ENCODE assay signal across 9 cellular contexts in the genomic region with DNA sequence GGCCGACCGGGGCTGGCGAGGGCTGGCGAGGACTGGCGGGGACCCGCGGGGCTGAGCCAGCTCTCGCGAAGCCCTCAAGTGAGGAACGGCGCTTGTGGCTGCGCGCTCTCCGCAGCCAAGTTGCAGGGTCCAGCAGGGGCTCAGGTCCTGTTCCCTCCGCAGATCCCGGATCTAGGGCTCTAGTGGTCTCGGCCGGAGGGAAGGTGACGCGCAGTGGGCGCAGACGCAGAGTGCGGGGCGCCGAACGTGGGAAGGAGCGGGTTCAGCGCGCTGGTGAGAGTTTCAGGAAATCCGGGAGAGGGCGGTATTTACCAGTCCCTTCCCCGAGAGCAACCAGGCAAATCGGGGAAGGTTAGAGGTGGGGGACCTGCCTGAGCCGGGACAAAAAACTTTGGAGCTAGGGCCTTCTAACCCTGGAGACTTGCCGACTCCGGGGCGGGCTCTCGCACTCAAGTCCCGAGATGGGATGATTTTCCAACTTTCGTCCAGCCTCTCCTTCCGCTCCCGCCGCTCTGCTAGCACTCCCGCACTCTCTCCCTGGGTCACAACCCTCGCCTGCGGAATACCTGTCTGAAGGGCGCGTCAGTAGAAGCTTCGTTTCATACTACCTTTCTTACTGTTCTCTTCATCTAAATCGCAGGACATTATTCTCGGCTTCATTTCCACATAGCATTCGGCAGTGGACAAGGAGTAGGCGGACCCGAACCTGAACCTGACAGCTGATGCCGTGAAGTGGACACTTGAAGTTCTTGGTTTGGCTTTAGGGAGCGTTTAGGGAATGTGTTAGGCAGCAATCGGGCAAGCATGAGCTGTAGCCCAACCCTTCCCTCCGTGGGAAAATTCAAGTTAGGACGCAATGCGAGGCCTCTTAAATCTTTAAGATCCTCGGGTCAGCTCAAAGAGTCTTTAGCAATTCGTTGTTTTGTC. TPM values are rescaled to one million over a fixed set of nuclear protein-coding genes. Genes with fewer than 3 reads are reported as not detected.
A peak's percentile ranks its signal among the peaks of the same experiment; 100 is the strongest.
DNase-seq lines count a peak whose midpoint lies in the region; ATAC-seq, FAIRE-seq and TF ChIP-seq lines count a peak whose summit lies in the region.
"Had no signal": no experiment of that assay in that cellular context is flagged by ENCODE, and none has a peak within 500 bp of the region (broad histone marks: within the 10 kb centered on the region; RNA-seq: fewer than 3 reads in every experiment).

No MANE protein-coding gene starts in this region.

- no peak overlapping the region for H3K27ac ChIP-seq in endothelial cell of umbilical vein (ENCODE audit: insufficient read depth, low read depth, low read length)

- no peak overlapping the region for H3K27ac Mint-ChIP-seq in neural crest cell (ENCODE audit: unreplicated experiment)
- H3K27ac Mint-ChIP-seq: T-helper 1 cell treated with Interleukin-12 subunit alpha and Interleukin-12 subunit beta and Interleukin-4 antibody, amounts not matched to agents 30 μg/mL and 1 μg/mL, for 36 hours had no signal

- H3K9me3 ChIP-seq in endothelial cell of umbilical vein (replicated peaks; ENCODE audit: control insufficient read depth, insufficient read depth, low read length): no peaks in the 10 kb centered on the region

- DNase-seq in HCEC 1CT (peak; percentile 56), NCI-H446 treated with DMSO at 0.1 percent for 48 hours (lab: John Stamatoyannopoulos, UW) (peak; percentile 38), endothelial cell of umbilical vein (ENCODE audit: low read depth, low spot score) (peak; percentile 40), neural crest cell (ENCODE audit: low read depth, low spot score) (peak; percentile 54), epidermal melanocyte (ENCODE audit: insufficient read length, low spot score) (no peak)
- no peak for DNase-seq in stimulated activated CD4-positive, alpha-beta T cell treated with anti-CD3 and anti-CD28 coated beads, Interleukin-1b, Interleukin-23, amount 100 ng/mL, for 48 hours

- POLR2A ChIA-PET in endothelial cell of umbilical vein (lab: Charles Lee): no interaction called here

- H3K79me2 ChIP-seq in endothelial cell of umbilical vein (ENCODE audit: control insufficient read depth, insufficient read depth, low read length): no peaks in the 10 kb centered on the region

- peaks cover 10% of the 10 kb centered on the region for H3K4me1 ChIP-seq in endothelial cell of umbilical vein (ENCODE audit: control insufficient read depth, extremely low read depth, insufficient read depth, low read length)

- BruUV-seq in endothelial cell of umbilical vein (replicated peaks; lab: Mats Ljungman, UMichigan): no TSS peak

- no peak overlapping the region for H3K9ac ChIP-seq in endothelial cell of umbilical vein (replicated peaks; ENCODE audit: extremely low read depth, insufficient read depth, low read length)

- no peaks in the 10 kb centered on the region for H3K36me3 Mint-ChIP-seq in neural crest cell (ENCODE audit: low read depth)

- peaks cover 59 to 91% of the 10 kb centered on the region in 2 experiments for H3K27me3 ChIP-seq in endothelial cell of umbilical vein (ENCODE audit: control insufficient read depth in 2 of 2, insufficient read depth in 2 of 2, low read length in 2 of 2)

- H3K36me3 ChIP-seq in endothelial cell of umbilical vein (ENCODE audit: control insufficient read depth in 2 of 2, extremely low read depth in 1 of 2, insufficient read depth in 2 of 2, low read length in 2 of 2): no peaks in the 10 kb centered on the region

- peak overlapping the region; percentile 61 for H3K4me3 Mint-ChIP-seq in neural crest cell
- H3K4me3 Mint-ChIP-seq: T-helper 1 cell treated with Interleukin-12 subunit alpha and Interleukin-12 subunit beta and Interleukin-4 antibody, amounts not matched to agents 30 μg/mL and 1 μg/mL, for 36 hours had no signal

- dilution Hi-C loops in endothelial cell of umbilical vein (cut with MboI; ENCODE audit: extremely low pct_ligation_motif_present, low sequenced_read_pairs): loop anchor here (10.0 kb wide), 1 partner anchor 507 kb away; no protein-coding TSS in a partner anchor

- peak overlapping the region; percentile 31 for H3K4me2 ChIP-seq in endothelial cell of umbilical vein (ENCODE audit: insufficient read depth, low read length)

- no peaks in the 10 kb centered on the region for H3K9me1 ChIP-seq in endothelial cell of umbilical vein (replicated peaks; ENCODE audit: control insufficient read depth, extremely low read depth, insufficient read depth, low read length)

- TF ChIP-seq POLR2A in endothelial cell of umbilical vein (IDR thresholded peaks at IDR 0.05; ENCODE audit: low read depth, low read length): no peak

- ATAC-seq in HG03108 (IDR thresholded peaks at IDR 0.05; ENCODE audit: unreplicated experiment): no peak
- ATAC-seq in GM21528 (IDR thresholded peaks at IDR 0.05; ENCODE audit: low FRiP score, unreplicated experiment): no peak

- peak overlapping the region; percentile 83 for H2AFZ ChIP-seq in endothelial cell of umbilical vein (ENCODE audit: low read depth, low read length)

- intact Hi-C loops in endothelial cell of umbilical vein (cut with micrococcal nuclease): loop anchor here (1.0 to 5.0 kb wide), 6 partner anchors 19 to 584 kb away; no protein-coding TSS in a partner anchor

- peaks cover 3% of the 10 kb centered on the region for H4K20me1 ChIP-seq in endothelial cell of umbilical vein (replicated peaks; ENCODE audit: control insufficient read depth, extremely low read depth, insufficient read depth, low read length)

- peaks cover 97% of the 10 kb centered on the region for H3K27me3 Mint-ChIP-seq in neural crest cell (ENCODE audit: low read depth)

- H3K9me3 Mint-ChIP-seq in neural crest cell: no peaks in the 10 kb centered on the region
- H3K9me3 Mint-ChIP-seq: T-helper 1 cell treated with Interleukin-12 subunit alpha and Interleukin-12 subunit beta and Interleukin-4 antibody, amounts not matched to agents 30 μg/mL and 1 μg/mL, for 36 hours had no signal

- CTCF ChIA-PET in endothelial cell of umbilical vein (lab: Charles Lee): interaction anchor here (1.0 to 6.6 kb wide), 13 partner anchors 9 to 582 kb away, joined by 3 to 49 read pairs (median 4); no protein-coding TSS in a partner anchor

- peak; percentile 42 to 47 for TF ChIP-seq CTCF in endothelial cell of umbilical vein (IDR thresholded peaks at IDR 0.05; ENCODE audit: extremely low read depth in 1 of 2, insufficient read depth in 1 of 2, low read depth in 1 of 2, low read length in 2 of 2)
- TF ChIP-seq CTCF in neural crest cell (conservative IDR thresholded peaks at IDR 0.05): peak; percentile 74

- peak overlapping the region in 2 of 3 experiments; percentile 31 to 35 for H3K4me3 ChIP-seq in endothelial cell of umbilical vein (replicated peaks in 1 of 3; ENCODE audit: insufficient read depth in 1 of 3, low read depth in 1 of 3, low read length in 3 of 3)

- H3K4me1 Mint-ChIP-seq in neural crest cell: peaks cover 13% of the 10 kb centered on the region

- peak; percentile 26 for FAIRE-seq in endothelial cell of umbilical vein (lab: Jason Lieb, UNC)

TF ChIP-seq in endothelial cell of umbilical vein, 7 proteins besides CTCF, POLR2A, EP300 and RAD21:
- TF ChIP-seq MYC (IDR thresholded peaks at IDR 0.05; ENCODE audit: low read depth, low read length): no peak
- TF ChIP-seq EZH2 (IDR thresholded peaks at IDR 0.05; ENCODE audit: borderline replicate concordance, low read depth, low read length, severe bottlenecking): peak; percentile 93

RNA-seq across cellular contexts. Expression of a gene that starts 13.6 kb away (rescaled TPM):
- total RNA-seq in endothelial cell of umbilical vein (0.44 and 4.8 TPM in 2 replicates), neural crest cell (not detected in 2 replicates)
- 0.37 and 0.48 TPM in 2 replicates for polyA plus RNA-seq in endothelial cell of umbilical vein
- polyA plus RNA-seq in endothelial cell of umbilical vein (2011; cell fraction: cytosol; rRNA removed): 0.11 and 0.14 TPM in 2 replicates
- 0.20 and 0.30 TPM in 2 replicates for polyA plus RNA-seq in endothelial cell of umbilical vein (2011; cell fraction: nucleus; rRNA removed)
- polyA plus RNA-seq in endothelial cell of umbilical vein (2012): 0.17 and 0.27 TPM in 2 replicates
- 0.10 and 0.30 TPM in 2 replicates for polyA minus RNA-seq in endothelial cell of umbilical vein
- 1.2 TPM for polyA minus RNA-seq in endothelial cell of umbilical vein (2011; cell fraction: cytosol; rRNA and poly(A)+ RNA removed)
- 0.19 and 0.43 TPM in 2 replicates for polyA minus RNA-seq in endothelial cell of umbilical vein (2011; cell fraction: nucleus; rRNA and poly(A)+ RNA removed)

Comparison
In these comparisons a context has a peak if more than half of its experiments do, and no peak if none do; other contexts are left out.
1. DNase-seq: peak in HCEC 1CT (single experiment), NCI-H446 treated with DMSO at 0.1 percent for 48 hours (single experiment), endothelial cell of umbilical vein (single experiment) and neural crest cell (single experiment); none in epidermal melanocyte (single experiment) and stimulated activated CD4-positive, alpha-beta T cell treated with anti-CD3 and anti-CD28 coated beads, Interleukin-1b, Interleukin-23, amount 100 ng/mL, for 48 hours (single experiment).